ENCODE assay signal across 9 cellular contexts in the genomic region with DNA sequence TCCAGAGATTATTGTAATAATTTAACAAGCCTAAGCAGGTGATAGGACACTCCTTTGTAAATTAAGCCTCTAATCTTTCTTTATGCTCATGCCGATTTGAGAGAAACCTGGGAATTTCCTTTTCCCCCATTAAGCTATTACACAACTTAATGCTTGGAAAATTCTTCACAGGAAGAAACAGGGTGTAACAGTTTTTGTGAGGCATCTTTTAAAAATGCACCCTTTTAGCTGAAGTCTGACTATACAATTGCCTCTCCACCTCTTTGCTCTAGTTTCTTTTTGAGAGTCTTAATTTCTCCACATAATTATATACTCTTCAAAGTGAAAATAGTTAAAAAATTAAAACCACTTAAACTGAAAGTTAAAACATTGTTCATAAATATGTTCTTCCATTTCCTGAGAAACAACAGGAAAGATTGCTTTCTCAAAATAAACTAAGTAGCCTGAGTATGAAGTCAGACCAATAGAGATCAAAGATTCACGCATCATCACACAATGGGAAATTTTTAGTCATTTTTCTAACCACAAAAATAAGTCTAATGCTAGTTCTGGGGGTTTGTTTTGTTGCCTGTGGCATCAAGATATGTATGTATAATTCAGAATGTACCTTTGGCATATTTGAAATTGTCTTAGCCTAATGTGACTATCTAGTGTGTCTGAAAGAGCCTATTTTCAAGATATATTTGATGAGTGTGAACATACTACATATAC. TPM values are rescaled to one million over a fixed set of nuclear protein-coding genes. Genes with fewer than 3 reads are reported as not detected.
DNase-seq lines count a peak whose midpoint lies in the region; ATAC-seq and TF ChIP-seq lines count a peak whose summit lies in the region.
"Had no signal": no experiment of that assay in that cellular context is flagged by ENCODE, and none has a peak within 500 bp of the region (broad histone marks: within the 10 kb centered on the region; RNA-seq: fewer than 3 reads in every experiment).

No MANE protein-coding gene starts in this region.

- no peak for DNase-seq in RWPE2 (ENCODE audit: low spot score)
- DNase-seq in memory B cell (ENCODE audit: low spot score in 2 of 2): no peak
- DNase-seq in DMS 273 treated with DMSO at 0.1 percent for 48 hours (lab: John Stamatoyannopoulos, UW): no peak
- DNase-seq in DMS79 (lab: John Stamatoyannopoulos, UW): no peak
- DNase-seq in erythroblast (lab: John Stamatoyannopoulos, UW): no peak
- DNase-seq in type B pancreatic cell (ENCODE audit: extremely low spot score, unreplicated experiment): no peak
- DNase-seq: thyroid gland had no signal

- no peaks in the 10 kb centered on the region for H3K27me3 ChIP-seq in RWPE2 (ENCODE audit: insufficient read depth, poor library complexity, severe bottlenecking)
- H3K27me3 ChIP-seq: thyroid gland had no signal

- H3K27ac ChIP-seq in RWPE2 (ENCODE audit: poor library complexity, severe bottlenecking): peak overlapping the region; percentile 87
- H3K27ac ChIP-seq: thyroid gland had no signal

- H3K27ac Mint-ChIP-seq in memory B cell (no peak overlapping the region), type B pancreatic cell (no peak overlapping the region)

- H3K9me3 Mint-ChIP-seq in memory B cell (no peaks in the 10 kb centered on the region), type B pancreatic cell (no peaks in the 10 kb centered on the region)

- ATAC-seq in GM18517 (IDR thresholded peaks at IDR 0.05; ENCODE audit: unreplicated experiment): peak; percentile 93
- ATAC-seq in HG02678 (IDR thresholded peaks at IDR 0.05; ENCODE audit: unreplicated experiment): peak; percentile 86
- ATAC-seq in RWPE2 (ENCODE audit: low read depth): peak; percentile 85
- peak; percentile 72 for ATAC-seq in memory B cell (ENCODE audit: low read depth)

- TF ChIP-seq POLR2A in erythroblast (IDR thresholded peaks at IDR 0.05; ENCODE audit: low read length): no peak

- no peak overlapping the region for H3K4me3 ChIP-seq in RWPE2 (ENCODE audit: severe bottlenecking)
- H3K4me3 ChIP-seq: thyroid gland had no signal

- H3K9me3 ChIP-seq in RWPE2 (ENCODE audit: severe bottlenecking): no peaks in the 10 kb centered on the region
- H3K9me3 ChIP-seq: thyroid gland had no signal

- H3K36me3 Mint-ChIP-seq in memory B cell (peaks cover 4% of the 10 kb centered on the region), type B pancreatic cell (peaks cover 4% of the 10 kb centered on the region)

- no peak overlapping the region for H3K4me3 Mint-ChIP-seq in memory B cell
- H3K4me3 Mint-ChIP-seq in type B pancreatic cell: no peak overlapping the region

- peaks cover 9% of the 10 kb centered on the region for H3K4me1 Mint-ChIP-seq in memory B cell
- H3K4me1 Mint-ChIP-seq in type B pancreatic cell (ENCODE audit: unreplicated experiment): peaks cover 7% of the 10 kb centered on the region

- no peaks in the 10 kb centered on the region for H3K27me3 Mint-ChIP-seq in memory B cell
- H3K27me3 Mint-ChIP-seq in type B pancreatic cell: no peaks in the 10 kb centered on the region

- TF ChIP-seq CTCF in RWPE2 (IDR thresholded peaks at IDR 0.05; ENCODE audit: poor library complexity, severe bottlenecking) (no peak), type B pancreatic cell (conservative IDR thresholded peaks at IDR 0.05) (no peak)

- peaks cover 21% of the 10 kb centered on the region for H3K4me1 ChIP-seq in RWPE2 (ENCODE audit: insufficient read depth, poor library complexity, severe bottlenecking)
- H3K4me1 ChIP-seq: thyroid gland had no signal

- peaks cover 35% of the 10 kb centered on the region for H3K36me3 ChIP-seq in RWPE2 (ENCODE audit: low read depth)
- H3K36me3 ChIP-seq: thyroid gland had no signal

RNA-seq across cellular contexts. Expression of a gene that starts 34.7 kb away (rescaled TPM):
- total RNA-seq in type B pancreatic cell (ENCODE audit: low replicate concordance): 31.1 and 31.9 TPM in 2 replicates
